Comparison of ENCODE assay signal across 8 cellular contexts in genomic region chr17:8382052-8382879, GRCh38. TPM values are rescaled to one million over a fixed set of nuclear protein-coding genes. Genes with fewer than 3 reads are reported as not detected.
DNase-seq lines count a peak whose midpoint lies in the region; ATAC-seq and TF ChIP-seq lines count a peak whose summit lies in the region.

No MANE protein-coding gene starts in this region.

- H3K4me3 Mint-ChIP-seq in chondrocyte (ENCODE audit: unreplicated experiment): peak overlapping the region; percentile 97

- no peaks in the 10 kb centered on the region for H3K27me3 Mint-ChIP-seq in chondrocyte (ENCODE audit: low read depth)

- H3K9me3 Mint-ChIP-seq in chondrocyte (ENCODE audit: low read depth): no peaks in the 10 kb centered on the region

- peak overlapping the region; percentile 91 for H3K27ac Mint-ChIP-seq in chondrocyte (ENCODE audit: unreplicated experiment)

- H3K27me3 ChIP-seq in muscle layer of duodenum (ENCODE audit: low read depth, low read length): no peaks in the 10 kb centered on the region

- peak overlapping the region; percentile 98 for H3K27ac ChIP-seq in KOPT-K1 (ENCODE audit: low read depth, low read length, poor library complexity, severe bottlenecking)
- peak overlapping the region; percentile 90 for H3K27ac ChIP-seq in muscle layer of duodenum (ENCODE audit: low read length)

- H3K36me3 Mint-ChIP-seq in chondrocyte (ENCODE audit: low read depth): peaks cover 24% of the 10 kb centered on the region

- DNase-seq in CD1c-positive myeloid dendritic cell (ENCODE audit: extremely low spot score) (peak; percentile 10), chondrocyte (ENCODE audit: low spot score) (no peak), SIG-M5 (lab: John Stamatoyannopoulos, UW) (no peak), iPS-NIHi7 (ENCODE audit: extremely low spot score) (no peak), inferior parietal cortex (ENCODE audit: extremely low spot score) (no peak)

- H3K4me1 ChIP-seq in muscle layer of duodenum (ENCODE audit: control insufficient read depth in 1 of 2, insufficient read depth in 2 of 2, low read length in 2 of 2): peaks cover 0 to 35% of the 10 kb centered on the region in 2 donors

- no peak for ATAC-seq in HG02763 (IDR thresholded peaks at IDR 0.05; ENCODE audit: unreplicated experiment)

- H3K4me1 Mint-ChIP-seq in chondrocyte (ENCODE audit: low read depth): peaks cover 70% of the 10 kb centered on the region

- H3K36me3 ChIP-seq in KOPT-K1 (ENCODE audit: insufficient read depth, low read length) (peaks cover 49% of the 10 kb centered on the region), muscle layer of duodenum (ENCODE audit: control insufficient read depth in 1 of 2, insufficient read depth in 2 of 2, low read length in 2 of 2) (peaks cover 38 to 41% of the 10 kb centered on the region in 2 donors)

- H3K9me3 ChIP-seq in KOPT-K1 (ENCODE audit: insufficient read depth, low read length, poor library complexity, severe bottlenecking) (no peaks in the 10 kb centered on the region), muscle layer of duodenum (ENCODE audit: control insufficient read depth in 1 of 2, low read length in 2 of 2) (no peaks in the 10 kb centered on the region)

- H3K4me3 ChIP-seq in muscle layer of duodenum (ENCODE audit: low read depth in 1 of 2, low read length in 2 of 2): peak overlapping the region; percentile 92 to 100

- no peak for TF ChIP-seq CTCF in chondrocyte (IDR thresholded peaks at IDR 0.05)

RNA-seq across cellular contexts. Expression of gene RPL26, which starts 0.7 kb away (rescaled TPM):
- total RNA-seq in chondrocyte: 1,065 to 1,130 TPM (median 1,086 TPM) in 3 replicates

RNA-seq across cellular contexts. Expression of gene RNF222, which starts 15.4 kb away (rescaled TPM):
- not detected in 3 replicates for total RNA-seq in chondrocyte

RNA-seq across cellular contexts. Expression of gene ODF4, which starts 42.6 kb away (rescaled TPM):
- total RNA-seq in chondrocyte: not detected in 3 replicates

RNA-seq across cellular contexts. Expression of gene NDEL1, which starts 53.4 kb away (rescaled TPM):
- 112 to 120 TPM (median 115 TPM) in 3 replicates for total RNA-seq in chondrocyte
